Comparison of ENCODE assay signal across 6 cellular contexts in genomic region chrX:101407167-101407747, GRCh38. TPM values are rescaled to one million over a fixed set of nuclear protein-coding genes. Genes with fewer than 3 reads are reported as not detected.
DNase-seq lines count a peak whose midpoint lies in the region; ATAC-seq and TF ChIP-seq lines count a peak whose summit lies in the region.

No MANE protein-coding gene starts in this region.

- H3K9me3 ChIP-seq in Caco-2, result no peaks in the 10 kb centered on the region
- no peaks in the 10 kb centered on the region for H3K9me3 ChIP-seq in OCI-LY3 (ENCODE audit: insufficient read depth, low read length)
- no peaks in the 10 kb centered on the region for H3K9me3 ChIP-seq in cardiac muscle cell (ENCODE audit: low read depth)
- no peaks in the 10 kb centered on the region for H3K9me3 ChIP-seq in tibial nerve

- peaks cover 72% of the 10 kb centered on the region for H3K79me2 ChIP-seq in OCI-LY3 (ENCODE audit: low read length)

- CTCF ChIA-PET in Caco-2 (lab: Charles Lee), result interaction anchor here (1.2 kb wide), 1 partner anchor 17 kb away, joined by 4 read pairs; the partner anchor contains the start of gene RPL36A

- intact Hi-C loops in Caco-2 (cut with micrococcal nuclease; ENCODE audit: unreplicated experiment), result loop anchor here (1.0 kb wide), 1 partner anchor 17 kb away; no protein-coding TSS in a partner anchor

- H2AFZ ChIP-seq in OCI-LY3 (ENCODE audit: low read depth, low read length), result peak overlapping the region; percentile 34; the same call in 1 of the 2 replicates

- H3K27me3 ChIP-seq in Caco-2 (replicated peaks; ENCODE audit: control insufficient read depth, insufficient read depth, low read length), result no peaks in the 10 kb centered on the region
- no peaks in the 10 kb centered on the region for H3K27me3 ChIP-seq in OCI-LY3 (ENCODE audit: low read depth, low read length)
- no peaks in the 10 kb centered on the region for H3K27me3 ChIP-seq in cardiac muscle cell
- H3K27me3 ChIP-seq in tibial nerve, result peaks cover 0 to 10% of the 10 kb centered on the region in 2 donors

- no peak for TF ChIP-seq EP300 in tibial nerve (IDR thresholded peaks at IDR 0.05)

- no peaks in the 10 kb centered on the region for H3K4me1 ChIP-seq in Caco-2
- H3K4me1 ChIP-seq in OCI-LY3 (ENCODE audit: low read length), result peaks cover 23% of the 10 kb centered on the region
- no peaks in the 10 kb centered on the region for H3K4me1 ChIP-seq in cardiac muscle cell (ENCODE audit: low read depth)
- H3K4me1 ChIP-seq in tibial nerve, result peaks cover 0 to 37% (median 4%) of the 10 kb centered on the region in 4 donors

- H3K4me1 Mint-ChIP-seq in Caco-2 (ENCODE audit: low read depth, unreplicated experiment), result no peaks in the 10 kb centered on the region

- peak overlapping the region; percentile 95 for H3K27ac Mint-ChIP-seq in Caco-2 (ENCODE audit: unreplicated experiment)

- no peak for TF ChIP-seq POLR2A in tibial nerve (IDR thresholded peaks at IDR 0.05)

- H3K36me3 Mint-ChIP-seq in Caco-2 (ENCODE audit: insufficient read depth, unreplicated experiment), result peaks cover 25% of the 10 kb centered on the region

- peak overlapping the region; percentile 91 for H3K4me3 Mint-ChIP-seq in Caco-2 (ENCODE audit: unreplicated experiment)

- H3K27me3 Mint-ChIP-seq in Caco-2 (ENCODE audit: insufficient read depth, unreplicated experiment), result no peaks in the 10 kb centered on the region

- BruUV-seq in Caco-2 (replicated peaks; lab: Mats Ljungman, UMichigan), result no TSS peak

- no peak for TF ChIP-seq CTCF in Caco-2 (IDR thresholded peaks at IDR 0.05; ENCODE audit: insufficient read depth in 1 of 2, low read depth in 1 of 2, low read length in 1 of 2, severe bottlenecking in 1 of 2, unreplicated experiment in 1 of 2)
- no peak for TF ChIP-seq CTCF in OCI-LY3 (IDR thresholded peaks at IDR 0.05; ENCODE audit: low read depth, low read length)
- TF ChIP-seq CTCF in cardiac muscle cell (IDR thresholded peaks at IDR 0.05; ENCODE audit: low read depth, low read length), result no peak
- no peak for TF ChIP-seq CTCF in tibial nerve (IDR thresholded peaks at IDR 0.05)

- peak overlapping the region; percentile 90 for H3K9ac ChIP-seq in OCI-LY3 (ENCODE audit: low read length)

- peak overlapping the region; percentile 81 for H3K4me2 ChIP-seq in OCI-LY3 (ENCODE audit: low read length)

- H3K36me3 ChIP-seq in Caco-2 (ENCODE audit: control insufficient read depth, insufficient read depth, low read length), result no peaks in the 10 kb centered on the region
- H3K36me3 ChIP-seq in OCI-LY3 (replicated peaks; ENCODE audit: low read depth, low read length), result peaks cover 22% of the 10 kb centered on the region
- no peaks in the 10 kb centered on the region for H3K36me3 ChIP-seq in cardiac muscle cell
- peaks cover 0 to 11% (median 0%) of the 10 kb centered on the region in 3 donors for H3K36me3 ChIP-seq in tibial nerve

- no peak for ATAC-seq in HG03521 (IDR thresholded peaks at IDR 0.05; ENCODE audit: unreplicated experiment)

- WGBS in tibial nerve, 2 donors, result 0 to 40% methylated on average over 14 to 15 of the region's 15 CpGs

- peaks cover 21% of the 10 kb centered on the region; the same call in 1 of the 2 replicates for H4K20me1 ChIP-seq in OCI-LY3 (ENCODE audit: insufficient read depth, low read length)

- peak overlapping the region; percentile 74 for H3K27ac ChIP-seq in OCI-LY3 (ENCODE audit: low read length)
- peak overlapping the region; percentile 100 for H3K27ac ChIP-seq in cardiac muscle cell
- peak overlapping the region; percentile 85 to 97 (median 90) for H3K27ac ChIP-seq in tibial nerve

- peak overlapping the region; percentile 54 for H3K4me3 ChIP-seq in Caco-2 (ENCODE audit: low read depth, low read length)
- H3K4me3 ChIP-seq in OCI-LY3 (ENCODE audit: low read length), result peak overlapping the region; percentile 99
- peak overlapping the region; percentile 60 for H3K4me3 ChIP-seq in cardiac muscle cell
- H3K4me3 ChIP-seq in tibial nerve, result peak overlapping the region; percentile 47 to 61 (median 56)

- DNase-seq in Caco-2 (no peak), cardiac muscle cell (ENCODE audit: low read depth in 1 of 2, low spot score in 1 of 2) (no peak), tibial nerve (ENCODE audit: low spot score in 2 of 2) (no peak), H4 (ENCODE audit: low spot score) (no peak)

- H3K9me3 Mint-ChIP-seq in Caco-2 (ENCODE audit: unreplicated experiment), result no peaks in the 10 kb centered on the region

- POLR2A ChIA-PET in Caco-2 (lab: Charles Lee), result interaction anchor here (0.7 to 1.2 kb wide), 2 partner anchors 16 to 39 kb away, joined by 3 to 5 read pairs; partner anchors contain the start of gene RPL36A

RNA-seq across cellular contexts. Expression of gene GLA, which starts 0.5 kb away (rescaled TPM):
- 46.0 and 53.2 TPM in 2 replicates for total RNA-seq in Caco-2 (2022)
- total RNA-seq in cardiac muscle cell, result 10.0 and 12.0 TPM in 2 replicates
- polyA plus RNA-seq in cardiac muscle cell, result 17.3 and 20.9 TPM in 2 replicates
- total RNA-seq in tibial nerve, result 10 to 100 TPM; 18.1 to 20.1 (median 19.2) TPM
- 192 and 209 TPM in 2 replicates for total RNA-seq in H4 (2014; rRNA removed; shearing (Covaris generic))

RNA-seq across cellular contexts. Expression of gene HNRNPH2, which starts 0.8 kb away (rescaled TPM):
- total RNA-seq in Caco-2 (2022), result 46.1 TPM in 2 replicates
- total RNA-seq in cardiac muscle cell, result 76.9 and 87.3 TPM in 2 replicates
- polyA plus RNA-seq in cardiac muscle cell, result 166 and 189 TPM in 2 replicates
- 10 to 100 TPM; 31.2 to 46.0 (median 40.1) TPM for total RNA-seq in tibial nerve
- 64.1 and 82.3 TPM in 2 replicates for total RNA-seq in H4 (2014; rRNA removed; shearing (Covaris generic))

RNA-seq across cellular contexts. Expression of gene RPL36A, which starts 16.4 kb away (rescaled TPM):
- total RNA-seq in Caco-2 (2022), result 377 and 381 TPM in 2 replicates
- 3,802 and 4,744 TPM in 2 replicates for total RNA-seq in cardiac muscle cell
- polyA plus RNA-seq in cardiac muscle cell, result 293 and 403 TPM in 2 replicates
- total RNA-seq in tibial nerve, result 1,000 to 10,000 TPM in 3 of 4 donors, 100 to 1,000 TPM in 1; 493 to 1,912 (median 1,279) TPM
- total RNA-seq in H4 (2014; rRNA removed; shearing (Covaris generic)), result 1,862 and 2,508 TPM in 2 replicates

RNA-seq across cellular contexts. Expression of gene BTK, which starts 21.3 kb away (rescaled TPM):
- total RNA-seq in Caco-2 (2022) (not detected in 2 replicates), cardiac muscle cell (0.06 TPM in 1 of 2 replicates, not detected in the other), tibial nerve (10 to 100 TPM in 1 of 4 donors, 1 to 10 TPM in 3; 2.5 to 19.7 (median 4.9) TPM)
- 0.06 and 2.5 TPM in 2 replicates for polyA plus RNA-seq in cardiac muscle cell
- not detected in 2 replicates for total RNA-seq in H4 (2014; rRNA removed; shearing (Covaris generic))

RNA-seq across cellular contexts. Expression of gene TIMM8A, which starts 58.7 kb away (rescaled TPM):
- 21.6 and 23.3 TPM in 2 replicates for total RNA-seq in Caco-2 (2022)
- total RNA-seq in cardiac muscle cell, result 3.6 and 5.7 TPM in 2 replicates
- polyA plus RNA-seq in cardiac muscle cell, result 14.2 and 17.6 TPM in 2 replicates
- 1 to 10 TPM; 2.6 to 7.5 (median 5.4) TPM for total RNA-seq in tibial nerve
- total RNA-seq in H4 (2014; rRNA removed; shearing (Covaris generic)), result 4.5 and 8.2 TPM in 2 replicates
